ENCODE assay signal across 1 cellular context in the genomic region with DNA sequence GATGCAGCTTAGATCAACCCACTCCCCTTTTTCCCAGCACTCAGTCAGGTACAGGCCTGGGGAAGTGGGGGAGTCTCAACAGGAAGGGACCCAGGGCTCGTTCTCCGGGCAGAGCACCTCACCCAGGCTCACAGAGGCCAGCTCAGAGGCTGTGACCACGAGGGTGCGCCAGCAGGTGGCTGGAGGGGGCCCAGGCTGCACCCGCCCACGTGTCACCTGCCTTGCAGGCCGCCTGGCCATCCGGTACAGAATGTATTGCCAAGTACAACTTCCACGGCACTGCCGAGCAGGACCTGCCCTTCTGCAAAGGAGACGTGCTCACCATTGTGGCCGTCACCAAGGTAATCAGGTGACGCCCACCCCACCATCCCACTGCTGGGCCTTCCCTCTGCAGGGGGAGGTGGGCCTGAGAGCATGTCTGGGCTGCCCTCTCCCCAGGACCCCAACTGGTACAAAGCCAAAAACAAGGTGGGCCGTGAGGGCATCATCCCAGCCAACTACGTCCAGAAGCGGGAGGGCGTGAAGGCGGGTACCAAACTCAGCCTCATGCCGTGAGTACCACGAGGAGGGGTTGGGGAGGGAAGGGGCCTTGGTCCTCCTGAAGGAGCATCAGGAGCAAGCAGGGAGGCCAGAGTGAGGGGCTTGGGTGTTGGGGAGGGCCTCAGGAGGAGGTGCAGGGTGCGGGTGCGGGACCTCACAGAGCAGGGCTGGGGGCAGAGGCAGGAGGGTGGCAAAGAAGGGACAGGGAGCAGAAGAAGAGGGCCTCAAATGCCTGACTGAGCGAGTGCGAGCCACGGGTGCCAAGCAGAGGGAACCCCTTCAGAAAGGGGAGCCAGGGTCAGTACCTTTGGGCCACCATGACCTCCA.
TF ChIP-seq lines count a peak whose summit lies in the region.

No MANE protein-coding gene starts in this region.

TF ChIP-seq in GM12878, 131 proteins besides CTCF, POLR2A, EP300 and RAD21 (continues in another document):
- TF ChIP-seq, protein P1, sequence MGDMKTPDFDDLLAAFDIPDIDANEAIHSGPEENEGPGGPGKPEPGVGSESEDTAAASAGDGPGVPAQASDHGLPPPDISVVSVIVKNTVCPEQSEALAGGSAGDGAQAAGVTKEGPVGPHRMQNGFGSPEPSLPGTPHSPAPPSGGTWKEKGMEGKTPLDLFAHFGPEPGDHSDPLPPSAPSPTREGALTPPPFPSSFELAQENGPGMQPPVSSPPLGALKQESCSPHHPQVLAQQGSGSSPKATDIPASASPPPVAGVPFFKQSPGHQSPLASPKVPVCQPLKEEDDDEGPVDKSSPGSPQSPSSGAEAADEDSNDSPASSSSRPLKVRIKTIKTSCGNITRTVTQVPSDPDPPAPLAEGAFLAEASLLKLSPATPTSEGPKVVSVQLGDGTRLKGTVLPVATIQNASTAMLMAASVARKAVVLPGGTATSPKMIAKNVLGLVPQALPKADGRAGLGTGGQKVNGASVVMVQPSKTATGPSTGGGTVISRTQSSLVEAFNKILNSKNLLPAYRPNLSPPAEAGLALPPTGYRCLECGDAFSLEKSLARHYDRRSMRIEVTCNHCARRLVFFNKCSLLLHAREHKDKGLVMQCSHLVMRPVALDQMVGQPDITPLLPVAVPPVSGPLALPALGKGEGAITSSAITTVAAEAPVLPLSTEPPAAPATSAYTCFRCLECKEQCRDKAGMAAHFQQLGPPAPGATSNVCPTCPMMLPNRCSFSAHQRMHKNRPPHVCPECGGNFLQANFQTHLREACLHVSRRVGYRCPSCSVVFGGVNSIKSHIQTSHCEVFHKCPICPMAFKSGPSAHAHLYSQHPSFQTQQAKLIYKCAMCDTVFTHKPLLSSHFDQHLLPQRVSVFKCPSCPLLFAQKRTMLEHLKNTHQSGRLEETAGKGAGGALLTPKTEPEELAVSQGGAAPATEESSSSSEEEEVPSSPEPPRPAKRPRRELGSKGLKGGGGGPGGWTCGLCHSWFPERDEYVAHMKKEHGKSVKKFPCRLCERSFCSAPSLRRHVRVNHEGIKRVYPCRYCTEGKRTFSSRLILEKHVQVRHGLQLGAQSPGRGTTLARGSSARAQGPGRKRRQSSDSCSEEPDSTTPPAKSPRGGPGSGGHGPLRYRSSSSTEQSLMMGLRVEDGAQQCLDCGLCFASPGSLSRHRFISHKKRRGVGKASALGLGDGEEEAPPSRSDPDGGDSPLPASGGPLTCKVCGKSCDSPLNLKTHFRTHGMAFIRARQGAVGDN (IDR thresholded peaks at IDR 0.05): peak; percentile 90
- TF ChIP-seq TBL1XR1 (IDR thresholded peaks at IDR 0.05; ENCODE audit: low read depth, low read length): no peak
- TF ChIP-seq RB1 (IDR thresholded peaks at IDR 0.05; ENCODE audit: borderline replicate concordance): no peak
- TF ChIP-seq SMC3 (IDR thresholded peaks at IDR 0.05; ENCODE audit: borderline replicate concordance, low read length): peak; percentile 11; the same call in 1 of the 2 replicates
- TF ChIP-seq, protein P2, sequence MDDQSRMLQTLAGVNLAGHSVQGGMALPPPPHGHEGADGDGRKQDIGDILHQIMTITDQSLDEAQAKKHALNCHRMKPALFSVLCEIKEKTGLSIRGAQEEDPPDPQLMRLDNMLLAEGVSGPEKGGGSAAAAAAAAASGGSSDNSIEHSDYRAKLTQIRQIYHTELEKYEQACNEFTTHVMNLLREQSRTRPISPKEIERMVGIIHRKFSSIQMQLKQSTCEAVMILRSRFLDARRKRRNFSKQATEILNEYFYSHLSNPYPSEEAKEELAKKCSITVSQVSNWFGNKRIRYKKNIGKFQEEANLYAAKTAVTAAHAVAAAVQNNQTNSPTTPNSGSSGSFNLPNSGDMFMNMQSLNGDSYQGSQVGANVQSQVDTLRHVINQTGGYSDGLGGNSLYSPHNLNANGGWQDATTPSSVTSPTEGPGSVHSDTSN (IDR thresholded peaks at IDR 0.05; ENCODE audit: insufficient replicate concordance, low read depth, low read length): no peak
- peak; percentile 91 for TF ChIP-seq TCF12 (IDR thresholded peaks at IDR 0.05; ENCODE audit: low read depth, low read length)
- TF ChIP-seq CHD4 (IDR thresholded peaks at IDR 0.05): no peak
- peak; percentile 74 to 92; a peak in 3 of 4 replicates for TF ChIP-seq BHLHE40 (IDR thresholded peaks at IDR 0.05; ENCODE audit: borderline replicate concordance in 1 of 2, low read depth in 2 of 2, low read length in 1 of 2)
- TF ChIP-seq, protein P3, sequence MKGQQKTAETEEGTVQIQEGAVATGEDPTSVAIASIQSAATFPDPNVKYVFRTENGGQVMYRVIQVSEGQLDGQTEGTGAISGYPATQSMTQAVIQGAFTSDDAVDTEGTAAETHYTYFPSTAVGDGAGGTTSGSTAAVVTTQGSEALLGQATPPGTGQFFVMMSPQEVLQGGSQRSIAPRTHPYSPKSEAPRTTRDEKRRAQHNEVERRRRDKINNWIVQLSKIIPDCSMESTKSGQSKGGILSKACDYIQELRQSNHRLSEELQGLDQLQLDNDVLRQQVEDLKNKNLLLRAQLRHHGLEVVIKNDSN (IDR thresholded peaks at IDR 0.05; ENCODE audit: borderline replicate concordance, extremely low read length, insufficient read depth, low read depth, low read length): peak; percentile 64
- no peak for TF ChIP-seq CHD1 (IDR thresholded peaks at IDR 0.05; ENCODE audit: low read depth, low read length)
- TF ChIP-seq, protein P4, sequence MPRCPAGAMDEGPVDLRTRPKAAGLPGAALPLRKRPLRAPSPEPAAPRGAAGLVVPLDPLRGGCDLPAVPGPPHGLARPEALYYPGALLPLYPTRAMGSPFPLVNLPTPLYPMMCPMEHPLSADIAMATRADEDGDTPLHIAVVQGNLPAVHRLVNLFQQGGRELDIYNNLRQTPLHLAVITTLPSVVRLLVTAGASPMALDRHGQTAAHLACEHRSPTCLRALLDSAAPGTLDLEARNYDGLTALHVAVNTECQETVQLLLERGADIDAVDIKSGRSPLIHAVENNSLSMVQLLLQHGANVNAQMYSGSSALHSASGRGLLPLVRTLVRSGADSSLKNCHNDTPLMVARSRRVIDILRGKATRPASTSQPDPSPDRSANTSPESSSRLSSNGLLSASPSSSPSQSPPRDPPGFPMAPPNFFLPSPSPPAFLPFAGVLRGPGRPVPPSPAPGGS (IDR thresholded peaks at IDR 0.05; ENCODE audit: borderline replicate concordance, insufficient read depth, low read depth, low read length, poor library complexity, severe bottlenecking): no peak
- TF ChIP-seq YY1 (IDR thresholded peaks at IDR 0.05; ENCODE audit: low read depth, low read length): no peak
- TF ChIP-seq, protein P5, sequence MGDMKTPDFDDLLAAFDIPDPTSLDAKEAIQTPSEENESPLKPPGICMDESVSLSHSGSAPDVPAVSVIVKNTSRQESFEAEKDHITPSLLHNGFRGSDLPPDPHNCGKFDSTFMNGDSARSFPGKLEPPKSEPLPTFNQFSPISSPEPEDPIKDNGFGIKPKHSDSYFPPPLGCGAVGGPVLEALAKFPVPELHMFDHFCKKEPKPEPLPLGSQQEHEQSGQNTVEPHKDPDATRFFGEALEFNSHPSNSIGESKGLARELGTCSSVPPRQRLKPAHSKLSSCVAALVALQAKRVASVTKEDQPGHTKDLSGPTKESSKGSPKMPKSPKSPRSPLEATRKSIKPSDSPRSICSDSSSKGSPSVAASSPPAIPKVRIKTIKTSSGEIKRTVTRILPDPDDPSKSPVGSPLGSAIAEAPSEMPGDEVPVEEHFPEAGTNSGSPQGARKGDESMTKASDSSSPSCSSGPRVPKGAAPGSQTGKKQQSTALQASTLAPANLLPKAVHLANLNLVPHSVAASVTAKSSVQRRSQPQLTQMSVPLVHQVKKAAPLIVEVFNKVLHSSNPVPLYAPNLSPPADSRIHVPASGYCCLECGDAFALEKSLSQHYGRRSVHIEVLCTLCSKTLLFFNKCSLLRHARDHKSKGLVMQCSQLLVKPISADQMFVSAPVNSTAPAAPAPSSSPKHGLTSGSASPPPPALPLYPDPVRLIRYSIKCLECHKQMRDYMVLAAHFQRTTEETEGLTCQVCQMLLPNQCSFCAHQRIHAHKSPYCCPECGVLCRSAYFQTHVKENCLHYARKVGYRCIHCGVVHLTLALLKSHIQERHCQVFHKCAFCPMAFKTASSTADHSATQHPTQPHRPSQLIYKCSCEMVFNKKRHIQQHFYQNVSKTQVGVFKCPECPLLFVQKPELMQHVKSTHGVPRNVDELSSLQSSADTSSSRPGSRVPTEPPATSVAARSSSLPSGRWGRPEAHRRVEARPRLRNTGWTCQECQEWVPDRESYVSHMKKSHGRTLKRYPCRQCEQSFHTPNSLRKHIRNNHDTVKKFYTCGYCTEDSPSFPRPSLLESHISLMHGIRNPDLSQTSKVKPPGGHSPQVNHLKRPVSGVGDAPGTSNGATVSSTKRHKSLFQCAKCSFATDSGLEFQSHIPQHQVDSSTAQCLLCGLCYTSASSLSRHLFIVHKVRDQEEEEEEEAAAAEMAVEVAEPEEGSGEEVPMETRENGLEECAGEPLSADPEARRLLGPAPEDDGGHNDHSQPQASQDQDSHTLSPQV (IDR thresholded peaks at IDR 0.05): no peak
- TF ChIP-seq JUNB (IDR thresholded peaks at IDR 0.05): no peak
- TF ChIP-seq EGR1 (IDR thresholded peaks at IDR 0.05; ENCODE audit: borderline replicate concordance in 1 of 2, low read depth in 2 of 2, low read length in 2 of 2): peak in 1 of 2 experiments; percentile 88; a peak in 2 of 3 replicates
- TF ChIP-seq MXI1 (IDR thresholded peaks at IDR 0.05; ENCODE audit: low read depth, low read length): peak; percentile 74
- TF ChIP-seq IKZF1 (conservative IDR thresholded peaks at IDR 0.05): peak; percentile 59
- TF ChIP-seq IKZF2 (IDR thresholded peaks at IDR 0.05): peak in 1 of 2 experiments; percentile 18; a peak in 1 of 4 replicates
- peak; percentile 11; the same call in 1 of the 2 replicates for TF ChIP-seq PAX5 (IDR thresholded peaks at IDR 0.05; ENCODE audit: borderline replicate concordance, low read depth, low read length)
- TF ChIP-seq MTA3 (IDR thresholded peaks at IDR 0.05; ENCODE audit: borderline replicate concordance, low read length): no peak
- TF ChIP-seq RUNX3 (IDR thresholded peaks at IDR 0.05; ENCODE audit: low read length): no peak
- TF ChIP-seq, protein P6, sequence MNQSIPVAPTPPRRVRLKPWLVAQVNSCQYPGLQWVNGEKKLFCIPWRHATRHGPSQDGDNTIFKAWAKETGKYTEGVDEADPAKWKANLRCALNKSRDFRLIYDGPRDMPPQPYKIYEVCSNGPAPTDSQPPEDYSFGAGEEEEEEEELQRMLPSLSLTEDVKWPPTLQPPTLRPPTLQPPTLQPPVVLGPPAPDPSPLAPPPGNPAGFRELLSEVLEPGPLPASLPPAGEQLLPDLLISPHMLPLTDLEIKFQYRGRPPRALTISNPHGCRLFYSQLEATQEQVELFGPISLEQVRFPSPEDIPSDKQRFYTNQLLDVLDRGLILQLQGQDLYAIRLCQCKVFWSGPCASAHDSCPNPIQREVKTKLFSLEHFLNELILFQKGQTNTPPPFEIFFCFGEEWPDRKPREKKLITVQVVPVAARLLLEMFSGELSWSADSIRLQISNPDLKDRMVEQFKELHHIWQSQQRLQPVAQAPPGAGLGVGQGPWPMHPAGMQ (IDR thresholded peaks at IDR 0.05; ENCODE audit: borderline replicate concordance): no peak
- TF ChIP-seq RCOR1 (conservative IDR thresholded peaks at IDR 0.05; ENCODE audit: low read depth, low read length): no peak
- TF ChIP-seq, protein P7, sequence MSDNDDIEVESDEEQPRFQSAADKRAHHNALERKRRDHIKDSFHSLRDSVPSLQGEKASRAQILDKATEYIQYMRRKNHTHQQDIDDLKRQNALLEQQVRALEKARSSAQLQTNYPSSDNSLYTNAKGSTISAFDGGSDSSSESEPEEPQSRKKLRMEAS (IDR thresholded peaks at IDR 0.05; ENCODE audit: low read depth, low read length): peak; percentile 60; the same call in 1 of the 2 replicates
- TF ChIP-seq GATAD2B (conservative IDR thresholded peaks at IDR 0.05; ENCODE audit: low read depth): peak; percentile 66
- TF ChIP-seq TCF7 (IDR thresholded peaks at IDR 0.05; ENCODE audit: borderline replicate concordance): no peak
- TF ChIP-seq ZNF207 (IDR thresholded peaks at IDR 0.05; ENCODE audit: borderline replicate concordance): no peak
- peak; percentile 44; the same call in 1 of the 2 replicates for TF ChIP-seq BACH1 (IDR thresholded peaks at IDR 0.05; ENCODE audit: borderline replicate concordance)
- 0 out of 2 replicates have a peak, but pooled peaks have one; percentile 22 for TF ChIP-seq RAD51 (IDR thresholded peaks at IDR 0.05)
- TF ChIP-seq POLR2AphosphoS5 (IDR thresholded peaks at IDR 0.05; ENCODE audit: low read length): 0 out of 2 replicates have a peak, but pooled peaks have one; percentile 2
- no peak for TF ChIP-seq ZNF217 (IDR thresholded peaks at IDR 0.05)
- TF ChIP-seq TCF3 (IDR thresholded peaks at IDR 0.05; ENCODE audit: borderline replicate concordance, insufficient read depth, low read depth, low read length): peak; percentile 83; the same call in 1 of the 2 replicates
- TF ChIP-seq, protein P8, sequence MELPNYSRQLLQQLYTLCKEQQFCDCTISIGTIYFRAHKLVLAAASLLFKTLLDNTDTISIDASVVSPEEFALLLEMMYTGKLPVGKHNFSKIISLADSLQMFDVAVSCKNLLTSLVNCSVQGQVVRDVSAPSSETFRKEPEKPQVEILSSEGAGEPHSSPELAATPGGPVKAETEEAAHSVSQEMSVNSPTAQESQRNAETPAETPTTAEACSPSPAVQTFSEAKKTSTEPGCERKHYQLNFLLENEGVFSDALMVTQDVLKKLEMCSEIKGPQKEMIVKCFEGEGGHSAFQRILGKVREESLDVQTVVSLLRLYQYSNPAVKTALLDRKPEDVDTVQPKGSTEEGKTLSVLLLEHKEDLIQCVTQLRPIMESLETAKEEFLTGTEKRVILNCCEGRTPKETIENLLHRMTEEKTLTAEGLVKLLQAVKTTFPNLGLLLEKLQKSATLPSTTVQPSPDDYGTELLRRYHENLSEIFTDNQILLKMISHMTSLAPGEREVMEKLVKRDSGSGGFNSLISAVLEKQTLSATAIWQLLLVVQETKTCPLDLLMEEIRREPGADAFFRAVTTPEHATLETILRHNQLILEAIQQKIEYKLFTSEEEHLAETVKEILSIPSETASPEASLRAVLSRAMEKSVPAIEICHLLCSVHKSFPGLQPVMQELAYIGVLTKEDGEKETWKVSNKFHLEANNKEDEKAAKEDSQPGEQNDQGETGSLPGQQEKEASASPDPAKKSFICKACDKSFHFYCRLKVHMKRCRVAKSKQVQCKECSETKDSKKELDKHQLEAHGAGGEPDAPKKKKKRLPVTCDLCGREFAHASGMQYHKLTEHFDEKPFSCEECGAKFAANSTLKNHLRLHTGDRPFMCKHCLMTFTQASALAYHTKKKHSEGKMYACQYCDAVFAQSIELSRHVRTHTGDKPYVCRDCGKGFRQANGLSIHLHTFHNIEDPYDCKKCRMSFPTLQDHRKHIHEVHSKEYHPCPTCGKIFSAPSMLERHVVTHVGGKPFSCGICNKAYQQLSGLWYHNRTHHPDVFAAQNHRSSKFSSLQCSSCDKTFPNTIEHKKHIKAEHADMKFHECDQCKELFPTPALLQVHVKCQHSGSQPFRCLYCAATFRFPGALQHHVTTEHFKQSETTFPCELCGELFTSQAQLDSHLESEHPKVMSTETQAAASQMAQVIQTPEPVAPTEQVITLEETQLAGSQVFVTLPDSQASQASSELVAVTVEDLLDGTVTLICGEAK (IDR thresholded peaks at IDR 0.05; ENCODE audit: borderline replicate concordance): peak; percentile 35; the same call in 1 of the 2 replicates
- no peak for TF ChIP-seq RFX5 (IDR thresholded peaks at IDR 0.05; ENCODE audit: low read depth, low read length)
- TF ChIP-seq ZSCAN29 (IDR thresholded peaks at IDR 0.05): no peak
- no peak for TF ChIP-seq SREBF1 (IDR thresholded peaks at IDR 0.05; ENCODE audit: low read length)
